Comparison of ENCODE assay signal across 5 cellular contexts in genomic region chr10:51758366-51758765, GRCh38.
"Had no signal": no experiment of that assay in that cellular context is flagged by ENCODE, and none has a peak within 500 bp of the region (broad histone marks: within the 10 kb centered on the region; RNA-seq: fewer than 3 reads in every experiment).

No MANE protein-coding gene starts in this region.

- DNase-seq: IMR-90, KBM-7 had no signal

- ATAC-seq: HepG2, K562 had no signal

- H3K4me3 ChIP-seq: K562 had no signal

- H3K27ac ChIP-seq: HL-60 had no signal
